Comparison of ENCODE assay signal across 21 cellular contexts in the genomic region with DNA sequence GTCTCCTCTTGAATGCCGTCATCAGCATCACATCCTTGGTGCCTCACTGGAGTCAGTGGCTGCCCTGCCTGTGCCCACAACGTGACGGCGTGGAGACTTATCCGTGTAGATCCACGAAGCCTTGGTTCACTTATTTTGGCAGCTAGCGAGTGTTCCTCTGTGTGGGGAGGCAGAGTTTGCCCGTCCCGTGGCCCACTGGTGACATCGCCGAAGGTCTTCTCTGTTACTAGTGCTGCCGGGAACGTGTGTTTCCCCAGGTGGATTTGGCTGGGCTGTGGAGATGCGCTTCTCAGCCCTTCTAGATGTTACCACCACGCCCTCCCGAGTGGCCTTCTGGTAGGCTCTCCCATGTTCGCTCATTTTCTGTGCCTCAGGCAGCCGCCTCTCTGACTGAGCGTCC.
A peak's percentile ranks its signal among the peaks of the same experiment; 100 is the strongest.
DNase-seq lines count a peak whose midpoint lies in the region; ATAC-seq, FAIRE-seq and TF ChIP-seq lines count a peak whose summit lies in the region.
"Had no signal": no experiment of that assay in that cellular context is flagged by ENCODE, and none has a peak within 500 bp of the region (broad histone marks: within the 10 kb centered on the region; RNA-seq: fewer than 3 reads in every experiment).

No MANE protein-coding gene starts in this region.

- H3K4ac ChIP-seq in IMR-90 (ENCODE audit: low read depth, low read length), result peak overlapping the region; percentile 35; the same call in 1 of the 2 replicates

- peaks cover 5% of the 10 kb centered on the region for H3K27me3 Mint-ChIP-seq in astrocyte (ENCODE audit: low read depth, unreplicated experiment)
- peaks cover 7% of the 10 kb centered on the region for H3K27me3 Mint-ChIP-seq in nephron (ENCODE audit: low read depth)
- no peaks in the 10 kb centered on the region for H3K27me3 Mint-ChIP-seq in MCF 10A (ENCODE audit: insufficient read depth, unreplicated experiment)

- no peak overlapping the region for H3K56ac ChIP-seq in IMR-90 (ENCODE audit: extremely low read depth, insufficient read depth, low read length)

- H4K91ac ChIP-seq in IMR-90 (ENCODE audit: insufficient read depth, low read depth, low read length), result 0 out of 2 replicates have a peak overlapping the region, but pooled peaks have one; percentile 17

- peak overlapping the region; percentile 74; the same call in 1 of the 2 replicates for H2AK5ac ChIP-seq in IMR-90 (ENCODE audit: low read depth, low read length)

- no peak overlapping the region for H3K14ac ChIP-seq in IMR-90 (replicated peaks; ENCODE audit: low read depth, low read length)

- no peak overlapping the region for H3K27ac Mint-ChIP-seq in astrocyte (ENCODE audit: unreplicated experiment)
- peak overlapping the region in 2 of 3 experiments; percentile 56 to 92 for H3K27ac Mint-ChIP-seq in nephron
- H3K27ac Mint-ChIP-seq in MCF 10A (ENCODE audit: low read depth, unreplicated experiment), result no peak overlapping the region
- H3K27ac Mint-ChIP-seq: CD4-positive, alpha-beta memory T cell had no signal

- WGBS in IMR-90 (ENCODE audit: extremely low coverage in 2 of 2, insufficient read length in 1 of 2), 2 experiments, result 91% methylated on average over 17 of the region's 19 CpGs; no CpG with 5 or more reads in 1 of the 2 experiments
- 96% methylated on average over 19 of the region's 19 CpGs for WGBS in smooth muscle cell (ENCODE audit: low lambda C conversion rate)

- no peak overlapping the region for H2AK9ac ChIP-seq in IMR-90 (replicated peaks; ENCODE audit: low read depth, low read length, poor library complexity)

- H3K4me1 Mint-ChIP-seq in astrocyte (ENCODE audit: low read depth, unreplicated experiment), result peaks cover 22% of the 10 kb centered on the region
- peaks cover 56% of the 10 kb centered on the region for H3K4me1 Mint-ChIP-seq in nephron
- peaks cover 31% of the 10 kb centered on the region for H3K4me1 Mint-ChIP-seq in MCF 10A (ENCODE audit: insufficient read depth, unreplicated experiment)
- H3K4me1 Mint-ChIP-seq: CD4-positive, alpha-beta memory T cell had no signal

- no peak overlapping the region for H3K18ac ChIP-seq in IMR-90 (ENCODE audit: low read depth, low read length)

- H3K4me2 ChIP-seq in IMR-90 (ENCODE audit: low read depth, low read length), result no peak overlapping the region
- no peak overlapping the region for H3K4me2 ChIP-seq in astrocyte (ENCODE audit: low read length)
- no peak overlapping the region for H3K4me2 ChIP-seq in smooth muscle cell
- H3K4me2 ChIP-seq: PC-9 had no signal

- H3K9ac ChIP-seq in IMR-90 (ENCODE audit: low read depth, low read length) (no peak overlapping the region), astrocyte (ENCODE audit: low read length) (no peak overlapping the region), smooth muscle cell (ENCODE audit: low read depth) (no peak overlapping the region)
- H3K9ac ChIP-seq: BLaER1 treated with 17β-estradiol and CSF1 and Interleukin-3, amounts not matched to agents 10 nM and 100 nM had no signal

- peaks cover 7% of the 10 kb centered on the region for H3F3A ChIP-seq in smooth muscle cell (ENCODE audit: low read depth)

- in situ Hi-C loops in IMR-90 (cut with MboI; ENCODE audit: low sequenced_read_pairs), result no loop called here

- dilution Hi-C loops in IMR-90 (cut with HindIII; ENCODE audit: low sequenced_read_pairs, unreplicated experiment), result no loop called here

- no peak overlapping the region for H4K5ac ChIP-seq in IMR-90 (ENCODE audit: low read depth, low read length)

- no peak overlapping the region for H3K23ac ChIP-seq in IMR-90 (ENCODE audit: low read depth, low read length)

- no peaks in the 10 kb centered on the region for H3K9me3 Mint-ChIP-seq in astrocyte (ENCODE audit: unreplicated experiment)
- H3K9me3 Mint-ChIP-seq in nephron, result no peaks in the 10 kb centered on the region
- H3K9me3 Mint-ChIP-seq in MCF 10A (ENCODE audit: unreplicated experiment), result no peaks in the 10 kb centered on the region
- H3K9me3 Mint-ChIP-seq: CD4-positive, alpha-beta memory T cell had no signal

- BruUV-seq in IMR-90 (replicated peaks; lab: Mats Ljungman, UMichigan), result no TSS peak
- BruUV-seq in MCF 10A (replicated peaks; lab: Mats Ljungman, UMichigan), result no TSS peak

- no peak for TF ChIP-seq RAD21 in IMR-90 (IDR thresholded peaks at IDR 0.05; ENCODE audit: low read length)

- no peak overlapping the region for H3K4me3 ChIP-seq in IMR-90 (ENCODE audit: insufficient read depth, low read depth, low read length)
- H3K4me3 ChIP-seq in astrocyte (ENCODE audit: insufficient read depth, low read depth, low read length), result no peak overlapping the region
- H3K4me3 ChIP-seq in smooth muscle cell, result no peak overlapping the region
- H3K4me3 ChIP-seq: BLaER1 treated with 17β-estradiol and CSF1 and Interleukin-3, amounts not matched to agents 10 nM and 100 nM; PC-9 had no signal

- H3K4me3 Mint-ChIP-seq in astrocyte (ENCODE audit: unreplicated experiment) (peak overlapping the region; percentile 47), nephron (no peak overlapping the region), MCF 10A (ENCODE audit: unreplicated experiment) (no peak overlapping the region)
- H3K4me3 Mint-ChIP-seq: CD4-positive, alpha-beta memory T cell had no signal

- ATAC-seq in IMR-90 (ENCODE audit: low read depth), result no peak

- no peak overlapping the region for H2BK15ac ChIP-seq in IMR-90 (ENCODE audit: low read depth, low read length)

- intact Hi-C loops in IMR-90 (cut with micrococcal nuclease), result no loop called here
- intact Hi-C loops in MCF 10A (cut with micrococcal nuclease), result no loop called here

- H3K27ac ChIP-seq in IMR-90 (ENCODE audit: insufficient read depth, low read length) (no peak overlapping the region), astrocyte (ENCODE audit: low read depth, low read length) (no peak overlapping the region), smooth muscle cell (ENCODE audit: low read depth) (peak overlapping the region; percentile 85)
- H3K27ac ChIP-seq: BLaER1 treated with 17β-estradiol and CSF1 and Interleukin-3, amounts not matched to agents 10 nM and 100 nM; PC-9 had no signal

- POLR2A ChIA-PET in IMR-90 (lab: Charles Lee; ENCODE audit: unreplicated experiment), result no interaction called here
- POLR2A ChIA-PET in MCF 10A (lab: Yijun Ruan, JAX), result interaction anchor here (1.8 kb wide), 1 partner anchor 24 kb away, joined by 7 read pairs; no protein-coding TSS in a partner anchor

- H3K79me2 ChIP-seq in astrocyte (ENCODE audit: insufficient read depth, low read length) (peaks cover 7% of the 10 kb centered on the region), smooth muscle cell (ENCODE audit: low read depth) (peaks cover 3% of the 10 kb centered on the region)

- FAIRE-seq in astrocyte (lab: Jason Lieb, UNC) (no peak), frontal cortex (lab: Jason Lieb, UNC) (no peak)
- FAIRE-seq: GM12891 had no signal

- no peak for TF ChIP-seq POLR2A in IMR-90 (IDR thresholded peaks at IDR 0.05; ENCODE audit: low read depth, low read length)

- CTCF ChIA-PET in IMR-90 (lab: Yijun Ruan, JAX) (interaction anchor here (0.6 kb wide), 1 partner anchor 73 kb away, joined by 3 read pairs; no protein-coding TSS in a partner anchor), MCF 10A (lab: Yijun Ruan, JAX) (no interaction called here)

- no peak overlapping the region for H4K8ac ChIP-seq in IMR-90 (ENCODE audit: low read depth in 2 of 2, low read length in 2 of 2)

- H3K36me3 ChIP-seq in IMR-90 (ENCODE audit: control insufficient read depth, insufficient read depth, low read length) (no peaks in the 10 kb centered on the region), astrocyte (ENCODE audit: insufficient read depth, low read length) (no peaks in the 10 kb centered on the region), smooth muscle cell (ENCODE audit: low read depth) (no peaks in the 10 kb centered on the region)
- H3K36me3 ChIP-seq: BLaER1 treated with 17β-estradiol and CSF1 and Interleukin-3, amounts not matched to agents 10 nM and 100 nM had no signal

- H3K9me3 ChIP-seq in IMR-90 (ENCODE audit: control insufficient read depth, insufficient read depth, low read length), result no peaks in the 10 kb centered on the region
- H3K9me3 ChIP-seq in astrocyte (ENCODE audit: insufficient read depth, low read depth, low read length), result no peaks in the 10 kb centered on the region
- no peaks in the 10 kb centered on the region for H3K9me3 ChIP-seq in smooth muscle cell (replicated peaks; ENCODE audit: low read depth)
- H3K9me3 ChIP-seq: BLaER1 treated with 17β-estradiol and CSF1 and Interleukin-3, amounts not matched to agents 10 nM and 100 nM had no signal

- H2BK20ac ChIP-seq in IMR-90 (ENCODE audit: low read depth, low read length), result no peak overlapping the region

- peaks cover 19% of the 10 kb centered on the region for H3K4me1 ChIP-seq in IMR-90 (ENCODE audit: control insufficient read depth, insufficient read depth, low read length)
- H3K4me1 ChIP-seq in astrocyte (ENCODE audit: insufficient read depth, low read length), result peaks cover 38% of the 10 kb centered on the region
- peaks cover 20% of the 10 kb centered on the region for H3K4me1 ChIP-seq in smooth muscle cell (ENCODE audit: low read depth)

- no peak overlapping the region; the same call in 1 of the 2 replicates for H2BK120ac ChIP-seq in IMR-90 (ENCODE audit: low read depth, low read length)

- no peak for DNase-seq in IMR-90
- no peak for DNase-seq in astrocyte (ENCODE audit: low read depth)
- DNase-seq in smooth muscle cell (lab: John Stamatoyannopoulos, UW; ENCODE audit: unreplicated experiment), result no peak
- DNase-seq in MCF 10A (ENCODE audit: unreplicated experiment), result no peak
- no peak for DNase-seq in effector CD8-positive, alpha-beta T cell (lab: John Stamatoyannopoulos, UW)
- no peak for DNase-seq in frontal cortex (ENCODE audit: low spot score in 2 of 2)
- no peak for DNase-seq in NCI-H1092 (lab: John Stamatoyannopoulos, UW)
- DNase-seq: ACHN; CD4-positive, alpha-beta memory T cell; DMS153; GOT3; NCI-H1092 treated with DMSO at 0.1 percent for 48 hours; NCI-H1436 treated with DMSO at 0.1 percent for 48 hours; NCI-H1930; NCI-H2227 treated with DMSO at 0.1 percent for 48 hours; NCI-H510A; NCI-H748 treated with DMSO at 0.1 percent for 48 hours; PC-9 had no signal

- H2AFZ ChIP-seq in IMR-90 (replicated peaks; ENCODE audit: low read length, poor library complexity) (no peak overlapping the region), astrocyte (ENCODE audit: low read depth, low read length) (no peak overlapping the region), smooth muscle cell (ENCODE audit: low read depth) (no peak overlapping the region)
- H2AFZ ChIP-seq: PC-9 had no signal

- H4K20me1 ChIP-seq in IMR-90 (ENCODE audit: insufficient read depth, low read length) (no peaks in the 10 kb centered on the region), astrocyte (ENCODE audit: insufficient read depth, low read length) (no peaks in the 10 kb centered on the region), smooth muscle cell (ENCODE audit: low read depth) (no peaks in the 10 kb centered on the region)
- H4K20me1 ChIP-seq: BLaER1 treated with 17β-estradiol and CSF1 and Interleukin-3, amounts not matched to agents 10 nM and 100 nM had no signal

- TF ChIP-seq CTCF in IMR-90 (conservative IDR thresholded peaks at IDR 0.05; ENCODE audit: low read depth, low read length) (no peak), astrocyte (IDR thresholded peaks at IDR 0.05; ENCODE audit: insufficient read depth, low read depth, low read length) (no peak), nephron (IDR thresholded peaks at IDR 0.05; ENCODE audit: unreplicated experiment in 3 of 3) (no peak), smooth muscle cell (IDR thresholded peaks at IDR 0.05; ENCODE audit: borderline replicate concordance, insufficient read depth, poor library complexity, severe bottlenecking) (no peak), MCF 10A (IDR thresholded peaks at IDR 0.05; ENCODE audit: unreplicated experiment) (no peak)

- peaks cover 22 to 75% of the 10 kb centered on the region in 2 experiments for H3K79me1 ChIP-seq in IMR-90 (ENCODE audit: low read depth in 1 of 2, low read length in 2 of 2)

- peaks cover 31% of the 10 kb centered on the region for H3K9me1 ChIP-seq in IMR-90 (ENCODE audit: insufficient read depth, low read length)

- no peaks in the 10 kb centered on the region for H3K27me3 ChIP-seq in IMR-90 (ENCODE audit: control insufficient read depth, insufficient read depth, low read length)
- no peaks in the 10 kb centered on the region for H3K27me3 ChIP-seq in astrocyte (ENCODE audit: insufficient read depth, low read length)
- no peaks in the 10 kb centered on the region for H3K27me3 ChIP-seq in smooth muscle cell (ENCODE audit: low read depth)
- H3K27me3 ChIP-seq: BLaER1 treated with 17β-estradiol and CSF1 and Interleukin-3, amounts not matched to agents 10 nM and 100 nM had no signal

- H3K36me3 Mint-ChIP-seq in astrocyte (ENCODE audit: low read depth, unreplicated experiment), result no peaks in the 10 kb centered on the region
- H3K36me3 Mint-ChIP-seq in nephron (ENCODE audit: low read depth), result no peaks in the 10 kb centered on the region
- H3K36me3 Mint-ChIP-seq in MCF 10A (ENCODE audit: insufficient read depth, unreplicated experiment), result peaks cover 56% of the 10 kb centered on the region
- H3K36me3 Mint-ChIP-seq: CD4-positive, alpha-beta memory T cell had no signal

- H2BK5ac ChIP-seq in IMR-90 (ENCODE audit: low read depth, low read length, poor library complexity, severe bottlenecking), result no peak overlapping the region

Comparison
In these comparisons a context has a peak if more than half of its experiments do, and no peak if none do; other contexts are left out.
1. H3K27ac Mint-ChIP-seq: peak in nephron (2 of 3); none in astrocyte (single experiment) and MCF 10A (single experiment).